9 cellular contexts compared by ENCODE assay signal in the genomic region with DNA sequence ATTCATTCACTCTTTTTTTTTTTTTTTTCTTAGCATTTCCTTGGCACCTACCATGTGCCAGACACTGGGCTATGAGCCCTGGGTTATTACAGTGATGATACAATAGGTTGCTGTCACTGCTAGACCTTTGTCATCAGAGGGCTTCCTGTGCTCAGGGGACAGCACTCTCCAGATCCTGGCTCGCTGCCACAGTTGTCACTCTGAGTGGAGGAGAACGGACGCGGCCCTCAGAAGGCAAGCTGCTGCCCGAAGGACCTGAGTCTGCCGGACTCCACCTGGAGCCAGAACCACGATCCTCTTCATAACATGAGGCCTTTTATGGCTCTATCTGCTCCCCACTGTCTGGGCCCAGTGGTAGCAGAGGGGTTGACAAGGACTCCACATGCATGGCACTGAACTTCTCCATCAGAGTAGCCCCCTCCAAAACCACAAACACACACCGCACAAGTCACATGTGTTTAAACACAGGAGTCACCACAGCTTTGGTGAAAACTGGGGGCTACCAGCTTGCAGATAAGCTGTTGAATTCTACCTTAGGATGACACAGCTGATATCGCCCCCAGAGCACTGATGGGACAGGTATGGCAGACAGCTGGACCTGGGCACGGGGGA.
DNase-seq lines count a peak whose midpoint lies in the region; ATAC-seq and TF ChIP-seq lines count a peak whose summit lies in the region.
"Had no signal": no experiment of that assay in that cellular context is flagged by ENCODE, and none has a peak within 500 bp of the region (broad histone marks: within the 10 kb centered on the region; RNA-seq: fewer than 3 reads in every experiment).

No MANE protein-coding gene starts in this region.

- H3K9me3 ChIP-seq in smooth muscle cell (replicated peaks; ENCODE audit: low read depth), result no peaks in the 10 kb centered on the region

- TF ChIP-seq CTCF in RWPE1 (conservative IDR thresholded peaks at IDR 0.05; ENCODE audit: low read depth), result no peak
- no peak for TF ChIP-seq CTCF in smooth muscle cell (IDR thresholded peaks at IDR 0.05; ENCODE audit: borderline replicate concordance, insufficient read depth, poor library complexity, severe bottlenecking)

- POLR2A ChIA-PET in RWPE1 (lab: Yijun Ruan, JAX; ENCODE audit: low non-redundant PET), result no interaction called here

- CTCF ChIA-PET in RWPE1 (lab: Yijun Ruan, JAX), result interaction anchor here (0.6 to 0.9 kb wide), 2 partner anchors 23 kb away, joined by 3 to 8 read pairs; no protein-coding TSS in a partner anchor

- no peak overlapping the region for H2AFZ ChIP-seq in smooth muscle cell (ENCODE audit: low read depth)

- no peak overlapping the region for H3K9ac ChIP-seq in smooth muscle cell (ENCODE audit: low read depth)

- no peaks in the 10 kb centered on the region for H3K79me2 ChIP-seq in smooth muscle cell (ENCODE audit: low read depth)

- H3F3A ChIP-seq in smooth muscle cell (ENCODE audit: low read depth), result no peaks in the 10 kb centered on the region

- ATAC-seq in Right ventricle myocardium superior (ENCODE audit: poor library complexity), result peak; percentile 30
- ATAC-seq in GM21576 (IDR thresholded peaks at IDR 0.05; ENCODE audit: unreplicated experiment), result no peak

- DNase-seq in NCI-H1417 (lab: John Stamatoyannopoulos, UW) (peak; percentile 40 to 84 (median 78)), NCI-H1417 treated with DMSO at 0.1 percent for 48 hours (lab: John Stamatoyannopoulos, UW) (no peak), Right ventricle myocardium superior (peak; percentile 78), RWPE1 (ENCODE audit: low spot score) (no peak), smooth muscle cell (lab: John Stamatoyannopoulos, UW; ENCODE audit: unreplicated experiment) (no peak)
- DNase-seq in activated CD4-positive, alpha-beta T cell treated with anti-CD3 and anti-CD28 coated beads, Interleukin-2, amount 50 U/mL, for 48 hours, result peak; percentile 66 to 74
- peak; percentile 32 for DNase-seq in stimulated activated naive CD4-positive, alpha-beta T cell treated with Interleukin-2 at 50 U/mL for 16 hours (lab: John Stamatoyannopoulos, UW)

- H3K27ac ChIP-seq in RWPE1 (no peak overlapping the region), smooth muscle cell (ENCODE audit: low read depth) (no peak overlapping the region)

- H3K4me3 ChIP-seq in smooth muscle cell, result no peak overlapping the region
- H3K4me3 ChIP-seq: skin epidermis had no signal

- no peaks in the 10 kb centered on the region for H4K20me1 ChIP-seq in smooth muscle cell (ENCODE audit: low read depth)

- H3K4me2 ChIP-seq in smooth muscle cell, result no peak overlapping the region

- intact Hi-C loops in Right ventricle myocardium superior (cut with DNase I), result no loop called here

- H3K4me1 ChIP-seq in smooth muscle cell (ENCODE audit: low read depth), result no peaks in the 10 kb centered on the region

- no peaks in the 10 kb centered on the region for H3K36me3 ChIP-seq in smooth muscle cell (ENCODE audit: low read depth)

- H3K27me3 ChIP-seq in smooth muscle cell (ENCODE audit: low read depth), result no peaks in the 10 kb centered on the region

- WGBS in smooth muscle cell (ENCODE audit: low lambda C conversion rate), result 94% methylated on average over 10 of the region's 10 CpGs

Comparison
In these comparisons a context has a peak if more than half of its experiments do, and no peak if none do; other contexts are left out.
1. DNase-seq: peak in NCI-H1417 (3 of 3), activated CD4-positive, alpha-beta T cell treated with anti-CD3 and anti-CD28 coated beads, Interleukin-2, amount 50 U/mL, for 48 hours (2 of 2), Right ventricle myocardium superior (single experiment) and stimulated activated naive CD4-positive, alpha-beta T cell treated with Interleukin-2 at 50 U/mL for 16 hours (single experiment); none in NCI-H1417 treated with DMSO at 0.1 percent for 48 hours (single experiment), RWPE1 (single experiment) and smooth muscle cell (single experiment).